ENCODE assay signal across 27 cellular contexts in the genomic region with DNA sequence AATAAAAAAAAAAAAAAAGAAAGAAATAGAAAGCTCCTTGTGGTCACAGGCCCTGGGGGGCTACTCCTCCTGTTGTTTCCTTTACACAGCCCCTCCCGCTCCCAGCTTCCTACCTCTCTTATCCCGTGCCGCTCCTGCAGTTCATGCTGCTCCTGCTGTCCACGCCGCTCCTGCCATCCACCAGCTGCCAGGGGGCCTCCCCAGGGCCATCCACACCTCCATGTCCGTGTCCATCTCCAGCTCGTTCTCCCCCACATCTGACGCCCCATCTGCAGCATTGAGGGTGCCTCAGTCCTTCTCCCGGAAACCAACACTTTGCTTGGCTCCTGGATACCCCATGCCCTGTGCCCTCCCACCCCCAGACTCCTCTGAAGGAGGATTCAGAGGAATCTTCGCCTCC.
"Had no signal": no experiment of that assay in that cellular context is flagged by ENCODE, and none has a peak within 500 bp of the region (broad histone marks: within the 10 kb centered on the region; RNA-seq: fewer than 3 reads in every experiment).

No MANE protein-coding gene starts in this region.

- H3K9me3 Mint-ChIP-seq: activated CD4-positive, alpha-beta T cell treated with anti-CD3 and anti-CD28 coated beads, Interleukin-2, amount 10 ng/mL, durations not matched to agents 7 days and 5 days; activated naive CD4-positive, alpha-beta T cell treated with anti-CD3 and anti-CD28 coated beads, Interleukin-2, amount 50 U/mL, for 24 hours; activated T-cell treated with anti-CD3 and anti-CD28 coated beads, Interleukin-2, amount 50 U/mL, for 24 hours; activated T-helper 2 cell treated with anti-CD3 and anti-CD28 coated beads, Interferon-gamma antibody, Interleukin-2, Interleukin-4, amounts not matched to agents 10 μg/mL and 5 μg/mL and 100 μg/mL, durations not matched to agents 14 hours and 24 hours and 36 hours; T-helper 1 cell treated with Interleukin-12 subunit alpha and Interleukin-12 subunit beta and Interleukin-4 antibody, amounts not matched to agents 30 μg/mL and 1 μg/mL, for 36 hours; T-helper 2 cell treated with Interferon-gamma antibody and Interleukin-4, amounts not matched to agents 5 μg/mL and 100 μg/mL, for 36 hours had no signal

- H3K4me3 Mint-ChIP-seq: activated CD4-positive, alpha-beta T cell treated with anti-CD3 and anti-CD28 coated beads, Interleukin-2, amount 10 ng/mL, durations not matched to agents 7 days and 5 days; activated CD8-positive, alpha-beta T cell treated with anti-CD3 and anti-CD28 coated beads, Interleukin-2, amount 10 ng/mL, durations not matched to agents 7 days and 5 days; activated naive CD4-positive, alpha-beta T cell treated with anti-CD3 and anti-CD28 coated beads, Interleukin-2, amount 50 U/mL, for 24 hours; activated T-cell treated with anti-CD3 and anti-CD28 coated beads, Interleukin-2, amount 50 U/mL, for 24 hours; T-helper 1 cell treated with Interleukin-12 subunit alpha and Interleukin-12 subunit beta and Interleukin-4 antibody, amounts not matched to agents 30 μg/mL and 1 μg/mL, for 36 hours; T-helper 2 cell treated with Interferon-gamma antibody and Interleukin-4, amounts not matched to agents 5 μg/mL and 100 μg/mL, for 36 hours had no signal

- H3K9ac ChIP-seq: SK-N-SH had no signal

- H3K9me3 ChIP-seq: MG63, SJSA1, SK-N-SH had no signal

- ATAC-seq: activated CD8-positive, alpha-beta T cell treated with anti-CD3 and anti-CD28 coated beads, Interleukin-2, amount 10 ng/mL, durations not matched to agents 7 days and 5 days; Panc1 had no signal

- H3K27me3 ChIP-seq: brain microvascular endothelial cell, MG63, SJSA1 had no signal

- H3K27ac Mint-ChIP-seq: activated CD4-positive, alpha-beta T cell treated with anti-CD3 and anti-CD28 coated beads, Interleukin-2, amount 10 ng/mL, durations not matched to agents 7 days and 5 days; activated CD8-positive, alpha-beta T cell treated with anti-CD3 and anti-CD28 coated beads, Interleukin-2, amount 10 ng/mL, durations not matched to agents 7 days and 5 days; activated T-helper 2 cell treated with anti-CD3 and anti-CD28 coated beads, Interferon-gamma antibody, Interleukin-2, Interleukin-4, amounts not matched to agents 10 μg/mL and 5 μg/mL and 100 μg/mL, durations not matched to agents 14 hours and 24 hours and 36 hours; T-helper 1 cell treated with Interleukin-12 subunit alpha and Interleukin-12 subunit beta and Interleukin-4 antibody, amounts not matched to agents 30 μg/mL and 1 μg/mL, for 36 hours; T-helper 2 cell treated with Interferon-gamma antibody and Interleukin-4, amounts not matched to agents 5 μg/mL and 100 μg/mL, for 36 hours had no signal

- H3K4me1 ChIP-seq: SJSA1 had no signal

- DNase-seq: activated CD4-positive, alpha-beta T cell treated with anti-CD3 and anti-CD28 coated beads, Interleukin-2, amount 10 ng/mL, durations not matched to agents 7 days and 5 days; activated CD4-positive, alpha-beta T cell treated with anti-CD3 and anti-CD28 coated beads, Interleukin-2, amount 50 U/mL, for 48 hours; activated CD8-positive, alpha-beta T cell treated with anti-CD3 and anti-CD28 coated beads, Interleukin-2, amount 10 ng/mL, durations not matched to agents 7 days and 5 days; activated gamma-delta T cell; activated naive CD4-positive, alpha-beta T cell treated with Interleukin-2 at 50 U/mL for 16 hours; activated T-cell treated with anti-CD3 and anti-CD28 coated beads, Interleukin-2, amount 50 U/mL, for 24 hours; brain microvascular endothelial cell; central memory CD4-positive, alpha-beta T cell; Kasumi-1; MG63; NCI-H1048; NCI-H1105 treated with DMSO at 0.1 percent for 48 hours; NCI-H1436; NCI-H1694; NCI-H1930; NCI-H2081 treated with DMSO at 0.1 percent for 48 hours; NCI-H345; NCI-H524 treated with DMSO at 0.1 percent for 48 hours; SHP77 treated with DMSO at 0.1 percent for 48 hours; SK-N-SH had no signal

- H3K27ac ChIP-seq: brain microvascular endothelial cell, SJSA1 had no signal

- H3K4me2 ChIP-seq: SK-N-SH had no signal

- H3K4me1 Mint-ChIP-seq: activated CD4-positive, alpha-beta T cell treated with anti-CD3 and anti-CD28 coated beads, Interleukin-2, amount 10 ng/mL, durations not matched to agents 7 days and 5 days; activated naive CD4-positive, alpha-beta T cell treated with anti-CD3 and anti-CD28 coated beads, Interleukin-2, amount 50 U/mL, for 24 hours had no signal

- FAIRE-seq: TTC549 had no signal

- H3K4me3 ChIP-seq: MG63, SJSA1 had no signal

- H3K36me3 ChIP-seq: brain microvascular endothelial cell, MG63, SJSA1 had no signal

- H3K27me3 Mint-ChIP-seq: activated CD4-positive, alpha-beta T cell treated with anti-CD3 and anti-CD28 coated beads, Interleukin-2, amount 10 ng/mL, durations not matched to agents 7 days and 5 days; activated naive CD4-positive, alpha-beta T cell treated with anti-CD3 and anti-CD28 coated beads, Interleukin-2, amount 50 U/mL, for 24 hours; activated T-cell treated with anti-CD3 and anti-CD28 coated beads, Interleukin-2, amount 50 U/mL, for 24 hours had no signal
